In genomic region chrY:13805736-13806067, GRCh38 we compare ENCODE assay signal across 23 cellular contexts.
DNase-seq lines count a peak whose midpoint lies in the region; ATAC-seq and TF ChIP-seq lines count a peak whose summit lies in the region.
"Had no signal": no experiment of that assay in that cellular context is flagged by ENCODE, and none has a peak within 500 bp of the region (broad histone marks: within the 10 kb centered on the region; RNA-seq: fewer than 3 reads in every experiment).

No MANE protein-coding gene starts in this region.

- no peaks in the 10 kb centered on the region for H3K27me3 Mint-ChIP-seq in activated naive CD4-positive, alpha-beta T cell treated with anti-CD3 and anti-CD28 coated beads, Interleukin-2, amount 50 U/mL, for 24 hours
- no peaks in the 10 kb centered on the region for H3K27me3 Mint-ChIP-seq in activated CD4-positive, alpha-beta memory T cell treated with anti-CD3 and anti-CD28 coated beads for 36 hours
- H3K27me3 Mint-ChIP-seq in naive thymus-derived CD4-positive, alpha-beta T cell, result no peaks in the 10 kb centered on the region

- peak overlapping the region; percentile 56 for H3K27ac Mint-ChIP-seq in activated naive CD4-positive, alpha-beta T cell treated with anti-CD3 and anti-CD28 coated beads, Interleukin-2, amount 50 U/mL, for 24 hours
- peak overlapping the region; percentile 76 for H3K27ac Mint-ChIP-seq in activated CD4-positive, alpha-beta memory T cell treated with anti-CD3 and anti-CD28 coated beads for 36 hours
- peak overlapping the region in 5 of 9 donors; percentile 45 to 71 (median 58) for H3K27ac Mint-ChIP-seq in naive thymus-derived CD4-positive, alpha-beta T cell

- POLR2A ChIA-PET in activated CD4-positive, alpha-beta memory T cell treated with anti-CD3 and anti-CD28 coated beads for 36 hours (lab: Charles Lee), result no interaction called here
- POLR2A ChIA-PET in naive thymus-derived CD4-positive, alpha-beta T cell (lab: Charles Lee), result interaction anchor here (2.1 kb wide), 1 partner anchor 102 kb away, joined by 6 read pairs; the partner anchor contains the start of gene TMSB4Y

- TF ChIP-seq POLR2A in prostate gland (IDR thresholded peaks at IDR 0.05), result no peak

- H3K36me3 ChIP-seq in naive thymus-derived CD4-positive, alpha-beta T cell (ENCODE audit: control insufficient read depth in 2 of 3, insufficient read depth in 3 of 3, low read length in 3 of 3), result no peaks in the 10 kb centered on the region
- H3K36me3 ChIP-seq in prostate gland, result no peaks in the 10 kb centered on the region
- H3K36me3 ChIP-seq: HAP-1, MG63, Peyer's patch, SJSA1 had no signal

- no peaks in the 10 kb centered on the region for H3K9me3 ChIP-seq in naive thymus-derived CD4-positive, alpha-beta T cell (ENCODE audit: control insufficient read depth in 2 of 3, low read length in 3 of 3)
- H3K9me3 ChIP-seq in prostate gland, result no peaks in the 10 kb centered on the region
- H3K9me3 ChIP-seq: HAP-1, MG63, Peyer's patch, SJSA1 had no signal

- no peak for TF ChIP-seq CTCF in prostate gland (IDR thresholded peaks at IDR 0.05)

- CTCF ChIA-PET in activated CD4-positive, alpha-beta memory T cell treated with anti-CD3 and anti-CD28 coated beads for 36 hours (lab: Charles Lee), result interaction anchor here (0.6 to 0.7 kb wide), 2 partner anchors 41 to 78 kb away, joined by 3 to 6 read pairs; no protein-coding TSS in a partner anchor
- CTCF ChIA-PET in naive thymus-derived CD4-positive, alpha-beta T cell (lab: Charles Lee), result interaction anchor here (1.1 kb wide), 1 partner anchor 55 kb away, joined by 3 read pairs; no protein-coding TSS in a partner anchor

- no peak overlapping the region for H3K4me3 ChIP-seq in Jurkat, Clone E6-1 (ENCODE audit: low read length)
- no peak overlapping the region for H3K4me3 ChIP-seq in naive thymus-derived CD4-positive, alpha-beta T cell (ENCODE audit: low read length)
- H3K4me3 ChIP-seq in prostate gland, result no peak overlapping the region
- H3K4me3 ChIP-seq: HAP-1, MG63, Peyer's patch, SJSA1 had no signal

- H3K9me3 Mint-ChIP-seq in activated naive CD4-positive, alpha-beta T cell treated with anti-CD3 and anti-CD28 coated beads, Interleukin-2, amount 50 U/mL, for 24 hours, result peaks cover 5% of the 10 kb centered on the region
- peaks cover 11% of the 10 kb centered on the region for H3K9me3 Mint-ChIP-seq in activated CD4-positive, alpha-beta memory T cell treated with anti-CD3 and anti-CD28 coated beads for 36 hours
- H3K9me3 Mint-ChIP-seq in naive thymus-derived CD4-positive, alpha-beta T cell, result peaks cover 0 to 19% (median 0%) of the 10 kb centered on the region in 11 donors

- H3K27ac ChIP-seq in naive thymus-derived CD4-positive, alpha-beta T cell (ENCODE audit: low read depth, low read length), result no peak overlapping the region
- no peak overlapping the region for H3K27ac ChIP-seq in prostate gland
- H3K27ac ChIP-seq: C4-2B, Peyer's patch, SJSA1 had no signal

- WGBS in prostate gland, result 83% methylated on average over 2 of the region's 2 CpGs

- H3K27me3 ChIP-seq in naive thymus-derived CD4-positive, alpha-beta T cell (ENCODE audit: control insufficient read depth in 2 of 2, insufficient read depth in 2 of 2, low read length in 2 of 2), result no peaks in the 10 kb centered on the region
- H3K27me3 ChIP-seq in prostate gland (replicated peaks; ENCODE audit: insufficient read depth), result no peaks in the 10 kb centered on the region
- H3K27me3 ChIP-seq: MG63, Peyer's patch, SJSA1 had no signal

- H3K4me1 Mint-ChIP-seq in activated naive CD4-positive, alpha-beta T cell treated with anti-CD3 and anti-CD28 coated beads, Interleukin-2, amount 50 U/mL, for 24 hours, result peaks cover 25% of the 10 kb centered on the region
- H3K4me1 Mint-ChIP-seq in activated CD4-positive, alpha-beta memory T cell treated with anti-CD3 and anti-CD28 coated beads for 36 hours (ENCODE audit: low read depth), result peaks cover 31% of the 10 kb centered on the region
- peaks cover 0 to 34% (median 5%) of the 10 kb centered on the region in 7 donors for H3K4me1 Mint-ChIP-seq in naive thymus-derived CD4-positive, alpha-beta T cell

- DNase-seq in activated naive CD4-positive, alpha-beta T cell treated with Interleukin-2 at 50 U/mL for 16 hours, result no peak
- DNase-seq in Jurkat, Clone E6-1 (ENCODE audit: low read depth, low spot score), result peak; percentile 60
- peak; percentile 21 for DNase-seq in activated CD4-positive, alpha-beta memory T cell treated with anti-CD3 and anti-CD28 coated beads for 36 hours
- DNase-seq in naive thymus-derived CD4-positive, alpha-beta T cell, result peak in 1 of 9 donors; percentile 1
- no peak for DNase-seq in prostate gland (ENCODE audit: low spot score)
- no peak for DNase-seq in COR-L47 (lab: John Stamatoyannopoulos, UW)
- DNase-seq: AML-193; DMS 273 treated with DMSO at 0.1 percent for 48 hours; IMR-90; Kasumi-1; MG63; NCI-H1048; NCI-H1436; NCI-H2029 treated with DMSO at 0.1 percent for 48 hours; NCI-H2171; NCI-H446; NCI-H526 treated with DMSO at 0.1 percent for 48 hours; NK-92 treated with Interleukin-12 subunit alpha and Interleukin-12 subunit beta, amount 100 ng/mL, for 24 hours; Peyer's patch had no signal

- peaks cover 4% of the 10 kb centered on the region for H3K36me3 Mint-ChIP-seq in activated naive CD4-positive, alpha-beta T cell treated with anti-CD3 and anti-CD28 coated beads, Interleukin-2, amount 50 U/mL, for 24 hours
- H3K36me3 Mint-ChIP-seq in activated CD4-positive, alpha-beta memory T cell treated with anti-CD3 and anti-CD28 coated beads for 36 hours, result peaks cover 15% of the 10 kb centered on the region
- H3K36me3 Mint-ChIP-seq in naive thymus-derived CD4-positive, alpha-beta T cell, result peaks cover 0 to 15% (median 9%) of the 10 kb centered on the region in 5 donors

- intact Hi-C loops in activated CD4-positive, alpha-beta memory T cell treated with anti-CD3 and anti-CD28 coated beads for 36 hours (cut with micrococcal nuclease), result loop anchor here (1.0 to 10.0 kb wide), 3 partner anchors 10 to 539 kb away; no protein-coding TSS in a partner anchor
- intact Hi-C loops in naive thymus-derived CD4-positive, alpha-beta T cell (cut with micrococcal nuclease), result loop anchor here (2.0 to 5.0 kb wide), 2 partner anchors 53 to 55 kb away; no protein-coding TSS in a partner anchor
- intact Hi-C loops in prostate gland (cut with DNase I), result no loop called here

- ATAC-seq in naive thymus-derived CD4-positive, alpha-beta T cell, result no peak

- H3K4me3 Mint-ChIP-seq in activated naive CD4-positive, alpha-beta T cell treated with anti-CD3 and anti-CD28 coated beads, Interleukin-2, amount 50 U/mL, for 24 hours, result peak overlapping the region; percentile 2
- H3K4me3 Mint-ChIP-seq in activated CD4-positive, alpha-beta memory T cell treated with anti-CD3 and anti-CD28 coated beads for 36 hours, result no peak overlapping the region
- peak overlapping the region in 5 of 10 donors; percentile 49 to 71 (median 51) for H3K4me3 Mint-ChIP-seq in naive thymus-derived CD4-positive, alpha-beta T cell

- H3K4me1 ChIP-seq in naive thymus-derived CD4-positive, alpha-beta T cell (ENCODE audit: control insufficient read depth in 2 of 2, insufficient read depth in 2 of 2, low read length in 2 of 2), result no peaks in the 10 kb centered on the region
- no peaks in the 10 kb centered on the region for H3K4me1 ChIP-seq in prostate gland (replicated peaks)
- H3K4me1 ChIP-seq: HAP-1, Peyer's patch, SJSA1 had no signal

Comparison
In these comparisons a context has a peak if more than half of its experiments do, and no peak if none do; other contexts are left out.
1. DNase-seq: peak in Jurkat, Clone E6-1 (single experiment) and activated CD4-positive, alpha-beta memory T cell treated with anti-CD3 and anti-CD28 coated beads for 36 hours (single experiment); none in activated naive CD4-positive, alpha-beta T cell treated with Interleukin-2 at 50 U/mL for 16 hours (single experiment), prostate gland (single experiment) and COR-L47 (single experiment).
2. Peak in every context shown above with its lines, with median percentiles within 50 percentile points of each other: H3K27ac Mint-ChIP-seq.